ENCODE assay signal across 1 cellular context in the genomic region with DNA sequence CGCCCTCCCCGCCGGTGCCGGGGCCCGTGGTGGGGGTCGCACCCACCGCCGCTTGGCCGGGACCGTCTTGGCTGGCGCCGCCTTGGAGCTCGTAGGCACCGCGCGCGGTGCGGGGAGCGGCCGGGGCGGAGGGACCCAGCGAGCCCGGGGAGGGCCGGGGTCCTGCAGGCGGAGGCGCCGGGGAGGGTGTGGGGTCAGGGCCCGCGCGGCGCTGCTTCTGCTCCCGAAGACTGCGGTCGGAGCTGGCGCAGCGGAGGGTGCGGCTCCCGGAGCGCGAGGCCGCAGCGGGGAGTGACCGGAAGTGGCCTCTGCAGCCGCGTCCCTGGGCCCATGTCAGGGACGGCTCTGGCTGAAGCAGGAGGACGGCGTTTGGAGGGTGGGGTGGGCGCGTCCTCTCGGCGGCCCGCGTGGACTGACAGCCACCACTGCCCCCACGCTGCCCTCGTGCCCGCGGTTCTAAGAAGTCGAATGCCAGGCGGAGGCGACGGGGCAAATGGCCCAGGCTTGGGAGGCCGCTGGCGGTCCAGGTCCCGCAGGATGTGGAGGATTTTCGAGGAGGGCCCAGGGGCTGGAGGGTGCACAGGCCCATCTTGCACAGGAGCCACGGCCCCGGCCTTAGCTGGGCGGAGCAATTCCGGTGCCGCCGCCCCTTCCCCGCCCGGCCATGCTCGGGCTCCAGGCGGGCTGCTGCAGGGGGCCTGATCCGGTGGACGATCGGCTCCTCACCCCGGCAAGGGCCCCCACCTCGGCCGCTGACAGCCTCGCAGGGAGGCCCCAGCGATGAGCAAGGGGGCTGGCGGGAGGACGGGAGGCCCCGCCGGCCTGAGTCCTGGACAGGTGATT.
TF ChIP-seq lines count a peak whose summit lies in the region.

No MANE protein-coding gene starts in this region.

TF ChIP-seq in HepG2, 621 proteins besides CTCF, POLR2A, EP300 and RAD21 (continued from another document and continues in another):
- TF ChIP-seq, protein P1, sequence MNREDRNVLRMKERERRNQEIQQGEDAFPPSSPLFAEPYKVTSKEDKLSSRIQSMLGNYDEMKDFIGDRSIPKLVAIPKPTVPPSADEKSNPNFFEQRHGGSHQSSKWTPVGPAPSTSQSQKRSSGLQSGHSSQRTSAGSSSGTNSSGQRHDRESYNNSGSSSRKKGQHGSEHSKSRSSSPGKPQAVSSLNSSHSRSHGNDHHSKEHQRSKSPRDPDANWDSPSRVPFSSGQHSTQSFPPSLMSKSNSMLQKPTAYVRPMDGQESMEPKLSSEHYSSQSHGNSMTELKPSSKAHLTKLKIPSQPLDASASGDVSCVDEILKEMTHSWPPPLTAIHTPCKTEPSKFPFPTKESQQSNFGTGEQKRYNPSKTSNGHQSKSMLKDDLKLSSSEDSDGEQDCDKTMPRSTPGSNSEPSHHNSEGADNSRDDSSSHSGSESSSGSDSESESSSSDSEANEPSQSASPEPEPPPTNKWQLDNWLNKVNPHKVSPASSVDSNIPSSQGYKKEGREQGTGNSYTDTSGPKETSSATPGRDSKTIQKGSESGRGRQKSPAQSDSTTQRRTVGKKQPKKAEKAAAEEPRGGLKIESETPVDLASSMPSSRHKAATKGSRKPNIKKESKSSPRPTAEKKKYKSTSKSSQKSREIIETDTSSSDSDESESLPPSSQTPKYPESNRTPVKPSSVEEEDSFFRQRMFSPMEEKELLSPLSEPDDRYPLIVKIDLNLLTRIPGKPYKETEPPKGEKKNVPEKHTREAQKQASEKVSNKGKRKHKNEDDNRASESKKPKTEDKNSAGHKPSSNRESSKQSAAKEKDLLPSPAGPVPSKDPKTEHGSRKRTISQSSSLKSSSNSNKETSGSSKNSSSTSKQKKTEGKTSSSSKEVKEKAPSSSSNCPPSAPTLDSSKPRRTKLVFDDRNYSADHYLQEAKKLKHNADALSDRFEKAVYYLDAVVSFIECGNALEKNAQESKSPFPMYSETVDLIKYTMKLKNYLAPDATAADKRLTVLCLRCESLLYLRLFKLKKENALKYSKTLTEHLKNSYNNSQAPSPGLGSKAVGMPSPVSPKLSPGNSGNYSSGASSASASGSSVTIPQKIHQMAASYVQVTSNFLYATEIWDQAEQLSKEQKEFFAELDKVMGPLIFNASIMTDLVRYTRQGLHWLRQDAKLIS (CRISPR knock-in tag; IDR thresholded peaks at IDR 0.05), result 0 out of 2 replicates have a peak, but pooled peaks have one; percentile 21
- TF ChIP-seq ZFP37 (CRISPR knock-in tag; IDR thresholded peaks at IDR 0.05; ENCODE audit: borderline replicate concordance) (peak; percentile 24; the same call in 1 of the 2 replicates), POGZ (CRISPR knock-in tag; IDR thresholded peaks at IDR 0.05) (peak; percentile 12; the same call in 1 of the 2 replicates), FOXA3 (CRISPR knock-in tag; IDR thresholded peaks at IDR 0.05) (peak; percentile 21; the same call in 1 of the 2 replicates), PLRG1 (conservative IDR thresholded peaks at IDR 0.05) (no peak), ZNF773 (CRISPR knock-in tag; IDR thresholded peaks at IDR 0.05; ENCODE audit: borderline replicate concordance) (no peak; the same call in 1 of the 2 replicates), PAX8 (CRISPR knock-in tag; IDR thresholded peaks at IDR 0.05; ENCODE audit: borderline replicate concordance) (no peak; the same call in 1 of the 2 replicates), ZNF292 (CRISPR knock-in tag; IDR thresholded peaks at IDR 0.05; ENCODE audit: borderline replicate concordance, low read depth) (peak; percentile 59), NCOA5 (CRISPR knock-in tag; IDR thresholded peaks at IDR 0.05) (no peak), IKZF4 (CRISPR knock-in tag; IDR thresholded peaks at IDR 0.05; ENCODE audit: borderline replicate concordance, low read depth, not compliant biosample characterization) (peak; percentile 68), TOE1 (CRISPR knock-in tag; IDR thresholded peaks at IDR 0.05) (no peak), MXI1 (IDR thresholded peaks at IDR 0.05; ENCODE audit: borderline replicate concordance, low read depth, low read length) (peak; percentile 28; the same call in 1 of the 3 replicates), ZNF703 (CRISPR knock-in tag; IDR thresholded peaks at IDR 0.05; ENCODE audit: borderline replicate concordance) (no peak; the same call in 1 of the 2 replicates), ZEB1 (IDR thresholded peaks at IDR 0.05; ENCODE audit: insufficient replicate concordance, low read depth) (peak; percentile 33), ISL2 (CRISPR knock-in tag; IDR thresholded peaks at IDR 0.05) (no peak; the same call in 1 of the 2 replicates), ZNF720 (CRISPR knock-in tag; IDR thresholded peaks at IDR 0.05) (no peak), FOXP1 (IDR thresholded peaks at IDR 0.05) (no peak), FOXP1 (CRISPR knock-in tag; IDR thresholded peaks at IDR 0.05) (no peak), ZNF263 (CRISPR knock-in tag; IDR thresholded peaks at IDR 0.05) (peak; percentile 79), TSC22D2 (CRISPR knock-in tag; IDR thresholded peaks at IDR 0.05; ENCODE audit: borderline replicate concordance) (no peak; the same call in 1 of the 2 replicates), ZNF382 (CRISPR knock-in tag; IDR thresholded peaks at IDR 0.05; ENCODE audit: borderline replicate concordance) (no peak), ZFP36L1 (CRISPR knock-in tag; IDR thresholded peaks at IDR 0.05) (0 out of 2 replicates have a peak, but pooled peaks have one; percentile 20), ZFYVE20 (CRISPR knock-in tag; IDR thresholded peaks at IDR 0.05; ENCODE audit: borderline replicate concordance, low read depth) (no peak; the same call in 1 of the 2 replicates), FLYWCH1 (CRISPR knock-in tag; IDR thresholded peaks at IDR 0.05) (0 out of 2 replicates have a peak, but pooled peaks have one; percentile 37), GABPA (IDR thresholded peaks at IDR 0.05; ENCODE audit: low read depth, low read length) (peak; percentile 69), GABPA (CRISPR knock-in tag; IDR thresholded peaks at IDR 0.05; ENCODE audit: low read depth) (peak; percentile 85)
- TF ChIP-seq, protein P2, sequence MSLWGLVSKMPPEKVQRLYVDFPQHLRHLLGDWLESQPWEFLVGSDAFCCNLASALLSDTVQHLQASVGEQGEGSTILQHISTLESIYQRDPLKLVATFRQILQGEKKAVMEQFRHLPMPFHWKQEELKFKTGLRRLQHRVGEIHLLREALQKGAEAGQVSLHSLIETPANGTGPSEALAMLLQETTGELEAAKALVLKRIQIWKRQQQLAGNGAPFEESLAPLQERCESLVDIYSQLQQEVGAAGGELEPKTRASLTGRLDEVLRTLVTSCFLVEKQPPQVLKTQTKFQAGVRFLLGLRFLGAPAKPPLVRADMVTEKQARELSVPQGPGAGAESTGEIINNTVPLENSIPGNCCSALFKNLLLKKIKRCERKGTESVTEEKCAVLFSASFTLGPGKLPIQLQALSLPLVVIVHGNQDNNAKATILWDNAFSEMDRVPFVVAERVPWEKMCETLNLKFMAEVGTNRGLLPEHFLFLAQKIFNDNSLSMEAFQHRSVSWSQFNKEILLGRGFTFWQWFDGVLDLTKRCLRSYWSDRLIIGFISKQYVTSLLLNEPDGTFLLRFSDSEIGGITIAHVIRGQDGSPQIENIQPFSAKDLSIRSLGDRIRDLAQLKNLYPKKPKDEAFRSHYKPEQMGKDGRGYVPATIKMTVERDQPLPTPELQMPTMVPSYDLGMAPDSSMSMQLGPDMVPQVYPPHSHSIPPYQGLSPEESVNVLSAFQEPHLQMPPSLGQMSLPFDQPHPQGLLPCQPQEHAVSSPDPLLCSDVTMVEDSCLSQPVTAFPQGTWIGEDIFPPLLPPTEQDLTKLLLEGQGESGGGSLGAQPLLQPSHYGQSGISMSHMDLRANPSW (CRISPR knock-in tag; IDR thresholded peaks at IDR 0.05; ENCODE audit: borderline replicate concordance), result no peak
- TF ChIP-seq, protein P3, sequence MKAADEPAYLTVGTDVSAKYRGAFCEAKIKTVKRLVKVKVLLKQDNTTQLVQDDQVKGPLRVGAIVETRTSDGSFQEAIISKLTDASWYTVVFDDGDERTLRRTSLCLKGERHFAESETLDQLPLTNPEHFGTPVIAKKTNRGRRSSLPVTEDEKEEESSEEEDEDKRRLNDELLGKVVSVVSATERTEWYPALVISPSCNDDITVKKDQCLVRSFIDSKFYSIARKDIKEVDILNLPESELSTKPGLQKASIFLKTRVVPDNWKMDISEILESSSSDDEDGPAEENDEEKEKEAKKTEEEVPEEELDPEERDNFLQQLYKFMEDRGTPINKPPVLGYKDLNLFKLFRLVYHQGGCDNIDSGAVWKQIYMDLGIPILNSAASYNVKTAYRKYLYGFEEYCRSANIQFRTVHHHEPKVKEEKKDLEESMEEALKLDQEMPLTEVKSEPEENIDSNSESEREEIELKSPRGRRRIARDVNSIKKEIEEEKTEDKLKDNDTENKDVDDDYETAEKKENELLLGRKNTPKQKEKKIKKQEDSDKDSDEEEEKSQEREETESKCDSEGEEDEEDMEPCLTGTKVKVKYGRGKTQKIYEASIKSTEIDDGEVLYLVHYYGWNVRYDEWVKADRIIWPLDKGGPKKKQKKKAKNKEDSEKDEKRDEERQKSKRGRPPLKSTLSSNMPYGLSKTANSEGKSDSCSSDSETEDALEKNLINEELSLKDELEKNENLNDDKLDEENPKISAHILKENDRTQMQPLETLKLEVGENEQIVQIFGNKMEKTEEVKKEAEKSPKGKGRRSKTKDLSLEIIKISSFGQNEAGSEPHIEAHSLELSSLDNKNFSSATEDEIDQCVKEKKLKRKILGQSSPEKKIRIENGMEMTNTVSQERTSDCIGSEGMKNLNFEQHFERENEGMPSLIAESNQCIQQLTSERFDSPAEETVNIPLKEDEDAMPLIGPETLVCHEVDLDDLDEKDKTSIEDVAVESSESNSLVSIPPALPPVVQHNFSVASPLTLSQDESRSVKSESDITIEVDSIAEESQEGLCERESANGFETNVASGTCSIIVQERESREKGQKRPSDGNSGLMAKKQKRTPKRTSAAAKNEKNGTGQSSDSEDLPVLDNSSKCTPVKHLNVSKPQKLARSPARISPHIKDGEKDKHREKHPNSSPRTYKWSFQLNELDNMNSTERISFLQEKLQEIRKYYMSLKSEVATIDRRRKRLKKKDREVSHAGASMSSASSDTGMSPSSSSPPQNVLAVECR (CRISPR knock-in tag; IDR thresholded peaks at IDR 0.05; ENCODE audit: borderline replicate concordance), result peak; percentile 86; the same call in 1 of the 2 replicates
- TF ChIP-seq, protein P4, sequence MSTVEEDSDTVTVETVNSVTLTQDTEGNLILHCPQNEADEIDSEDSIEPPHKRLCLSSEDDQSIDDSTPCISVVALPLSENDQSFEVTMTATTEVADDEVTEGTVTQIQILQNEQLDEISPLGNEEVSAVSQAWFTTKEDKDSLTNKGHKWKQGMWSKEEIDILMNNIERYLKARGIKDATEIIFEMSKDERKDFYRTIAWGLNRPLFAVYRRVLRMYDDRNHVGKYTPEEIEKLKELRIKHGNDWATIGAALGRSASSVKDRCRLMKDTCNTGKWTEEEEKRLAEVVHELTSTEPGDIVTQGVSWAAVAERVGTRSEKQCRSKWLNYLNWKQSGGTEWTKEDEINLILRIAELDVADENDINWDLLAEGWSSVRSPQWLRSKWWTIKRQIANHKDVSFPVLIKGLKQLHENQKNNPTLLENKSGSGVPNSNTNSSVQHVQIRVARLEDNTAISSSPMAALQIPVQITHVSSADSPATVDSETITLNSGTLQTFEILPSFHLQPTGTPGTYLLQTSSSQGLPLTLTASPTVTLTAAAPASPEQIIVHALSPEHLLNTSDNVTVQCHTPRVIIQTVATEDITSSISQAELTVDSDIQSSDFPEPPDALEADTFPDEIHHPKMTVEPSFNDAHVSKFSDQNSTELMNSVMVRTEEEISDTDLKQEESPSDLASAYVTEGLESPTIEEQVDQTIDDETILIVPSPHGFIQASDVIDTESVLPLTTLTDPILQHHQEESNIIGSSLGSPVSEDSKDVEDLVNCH (CRISPR knock-in tag; IDR thresholded peaks at IDR 0.05), result no peak
- TF ChIP-seq, protein P5, sequence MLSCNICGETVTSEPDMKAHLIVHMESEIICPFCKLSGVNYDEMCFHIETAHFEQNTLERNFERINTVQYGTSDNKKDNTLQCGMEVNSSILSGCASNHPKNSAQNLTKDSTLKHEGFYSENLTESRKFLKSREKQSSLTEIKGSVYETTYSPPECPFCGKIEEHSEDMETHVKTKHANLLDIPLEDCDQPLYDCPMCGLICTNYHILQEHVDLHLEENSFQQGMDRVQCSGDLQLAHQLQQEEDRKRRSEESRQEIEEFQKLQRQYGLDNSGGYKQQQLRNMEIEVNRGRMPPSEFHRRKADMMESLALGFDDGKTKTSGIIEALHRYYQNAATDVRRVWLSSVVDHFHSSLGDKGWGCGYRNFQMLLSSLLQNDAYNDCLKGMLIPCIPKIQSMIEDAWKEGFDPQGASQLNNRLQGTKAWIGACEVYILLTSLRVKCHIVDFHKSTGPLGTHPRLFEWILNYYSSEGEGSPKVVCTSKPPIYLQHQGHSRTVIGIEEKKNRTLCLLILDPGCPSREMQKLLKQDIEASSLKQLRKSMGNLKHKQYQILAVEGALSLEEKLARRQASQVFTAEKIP (CRISPR knock-in tag; IDR thresholded peaks at IDR 0.05; ENCODE audit: borderline replicate concordance), result no peak
- TF ChIP-seq, protein P6, sequence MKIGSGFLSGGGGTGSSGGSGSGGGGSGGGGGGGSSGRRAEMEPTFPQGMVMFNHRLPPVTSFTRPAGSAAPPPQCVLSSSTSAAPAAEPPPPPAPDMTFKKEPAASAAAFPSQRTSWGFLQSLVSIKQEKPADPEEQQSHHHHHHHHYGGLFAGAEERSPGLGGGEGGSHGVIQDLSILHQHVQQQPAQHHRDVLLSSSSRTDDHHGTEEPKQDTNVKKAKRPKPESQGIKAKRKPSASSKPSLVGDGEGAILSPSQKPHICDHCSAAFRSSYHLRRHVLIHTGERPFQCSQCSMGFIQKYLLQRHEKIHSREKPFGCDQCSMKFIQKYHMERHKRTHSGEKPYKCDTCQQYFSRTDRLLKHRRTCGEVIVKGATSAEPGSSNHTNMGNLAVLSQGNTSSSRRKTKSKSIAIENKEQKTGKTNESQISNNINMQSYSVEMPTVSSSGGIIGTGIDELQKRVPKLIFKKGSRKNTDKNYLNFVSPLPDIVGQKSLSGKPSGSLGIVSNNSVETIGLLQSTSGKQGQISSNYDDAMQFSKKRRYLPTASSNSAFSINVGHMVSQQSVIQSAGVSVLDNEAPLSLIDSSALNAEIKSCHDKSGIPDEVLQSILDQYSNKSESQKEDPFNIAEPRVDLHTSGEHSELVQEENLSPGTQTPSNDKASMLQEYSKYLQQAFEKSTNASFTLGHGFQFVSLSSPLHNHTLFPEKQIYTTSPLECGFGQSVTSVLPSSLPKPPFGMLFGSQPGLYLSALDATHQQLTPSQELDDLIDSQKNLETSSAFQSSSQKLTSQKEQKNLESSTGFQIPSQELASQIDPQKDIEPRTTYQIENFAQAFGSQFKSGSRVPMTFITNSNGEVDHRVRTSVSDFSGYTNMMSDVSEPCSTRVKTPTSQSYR (CRISPR knock-in tag; IDR thresholded peaks at IDR 0.05; ENCODE audit: borderline replicate concordance), result no peak
